ENCODE assay signal across 9 cellular contexts in genomic region chr11:125376117-125376516, GRCh38.
A peak's percentile ranks its signal among the peaks of the same experiment; 100 is the strongest.
DNase-seq lines count a peak whose midpoint lies in the region; ATAC-seq and TF ChIP-seq lines count a peak whose summit lies in the region.
"Had no signal": no experiment of that assay in that cellular context is flagged by ENCODE, and none has a peak within 500 bp of the region (broad histone marks: within the 10 kb centered on the region; RNA-seq: fewer than 3 reads in every experiment).

No MANE protein-coding gene starts in this region.

- peak overlapping the region in 49 of 59 donors; percentile 15 to 88 (median 71) for H3K27ac ChIP-seq in dorsolateral prefrontal cortex
- H3K27ac ChIP-seq in upper lobe of right lung = peak overlapping the region; percentile 12

- peaks cover 22% of the 10 kb centered on the region for H3K4me1 ChIP-seq in upper lobe of right lung

- H3K4me3 ChIP-seq in dorsolateral prefrontal cortex (no peak overlapping the region), upper lobe of right lung (no peak overlapping the region)

- no peaks in the 10 kb centered on the region for H3K9me3 ChIP-seq in upper lobe of right lung

- intact Hi-C loops in dorsolateral prefrontal cortex (cut with DNase I) (no loop called here), upper lobe of right lung (cut with DNase I) (no loop called here)

- no peak for TF ChIP-seq CTCF in dorsolateral prefrontal cortex (IDR thresholded peaks at IDR 0.05 in 54 of 56, conservative IDR thresholded peaks at IDR 0.05 in 2 of 56; ENCODE audit: low read depth in 1 of 56, partially characterized antibody in 56 of 56)
- no peak for TF ChIP-seq CTCF in upper lobe of right lung (IDR thresholded peaks at IDR 0.05)

- ATAC-seq in upper lobe of right lung = peak; percentile 49
- ATAC-seq in activated CD4-positive, CD25-positive, alpha-beta regulatory T cell treated with anti-CD3 and anti-CD28 coated beads, Interleukin-2, amount 50 U/mL, for 24 hours = no peak
- ATAC-seq: stimulated activated naive CD8-positive, alpha-beta T cell treated with anti-CD3 and anti-CD28 coated beads, Interleukin-15, amount 100 ng/mL, for 72 hours had no signal

- peak; percentile 54 for DNase-seq in NCI-H2227 treated with DMSO at 0.1 percent for 48 hours (lab: John Stamatoyannopoulos, UW)
- DNase-seq in dorsolateral prefrontal cortex = peak; percentile 32 to 95 (median 79)
- peak; percentile 62 for DNase-seq in middle frontal gyrus (ENCODE audit: extremely low spot score, low spot score)
- peak; percentile 74 for DNase-seq in upper lobe of right lung
- no peak for DNase-seq in KG1 (lab: John Stamatoyannopoulos, UW)
- no peak for DNase-seq in stimulated activated CD4-positive, alpha-beta T cell treated with anti-CD3 and anti-CD28 coated beads, Interleukin-4, amount 100 ng/mL, for 1 hour
- DNase-seq: NCI-H2029 treated with DMSO at 0.1 percent for 48 hours; stimulated activated naive CD8-positive, alpha-beta T cell treated with anti-CD3 and anti-CD28 coated beads, Interleukin-15, amount 100 ng/mL, for 72 hours had no signal

- no peaks in the 10 kb centered on the region for H3K27me3 ChIP-seq in dorsolateral prefrontal cortex
- H3K27me3 ChIP-seq in upper lobe of right lung = no peaks in the 10 kb centered on the region

- no peaks in the 10 kb centered on the region for H3K36me3 ChIP-seq in upper lobe of right lung

Comparison
In these comparisons a context has a peak if more than half of its experiments do, and no peak if none do; other contexts are left out.
1. DNase-seq: peak in NCI-H2227 treated with DMSO at 0.1 percent for 48 hours (single experiment), dorsolateral prefrontal cortex (10 of 10), middle frontal gyrus (single experiment) and upper lobe of right lung (single experiment); none in KG1 (single experiment) and stimulated activated CD4-positive, alpha-beta T cell treated with anti-CD3 and anti-CD28 coated beads, Interleukin-4, amount 100 ng/mL, for 1 hour (single experiment).